Comparison of ENCODE assay signal across 20 cellular contexts in the genomic region with DNA sequence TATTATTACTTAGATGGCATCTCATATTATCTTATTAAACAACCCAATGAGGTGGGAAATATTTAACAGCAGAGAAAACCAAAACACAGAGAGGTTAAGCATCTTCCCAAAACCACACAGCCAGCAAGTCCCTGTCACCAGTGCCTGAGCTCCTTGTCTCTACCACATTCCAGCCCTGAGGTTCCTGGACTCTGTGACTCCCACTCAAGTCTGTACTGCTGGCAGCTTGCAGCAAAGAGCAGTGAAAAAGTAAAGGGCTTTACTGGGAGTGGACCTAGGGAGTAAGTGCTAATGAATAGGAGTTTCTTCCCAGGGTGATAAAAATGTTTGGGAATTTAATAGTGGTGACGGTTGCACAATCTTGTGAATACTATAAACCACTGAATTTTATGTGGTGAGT. TPM values are rescaled to one million over a fixed set of nuclear protein-coding genes. Genes with fewer than 3 reads are reported as not detected.
"Had no signal": no experiment of that assay in that cellular context is flagged by ENCODE, and none has a peak within 500 bp of the region (broad histone marks: within the 10 kb centered on the region; RNA-seq: fewer than 3 reads in every experiment).

No MANE protein-coding gene starts in this region.

- H3K9me3 Mint-ChIP-seq: activated CD4-positive, alpha-beta T cell treated with anti-CD3 and anti-CD28 coated beads, Interleukin-2, amount 10 ng/mL, durations not matched to agents 7 days and 5 days; activated naive CD4-positive, alpha-beta T cell treated with anti-CD3 and anti-CD28 coated beads, Interleukin-2, amount 10 ng/mL, durations not matched to agents 7 days and 5 days; activated T-cell treated with anti-CD3 and anti-CD28 coated beads, Interleukin-2, amount 50 U/mL, for 4 hours; neural progenitor cell; stimulated activated memory B cell treated with anti-CD40 and anti-IgM and Interleukin-4, amounts not matched to agents 10 μg/mL and 1 μg/mL and 100 μg/mL, for 72 hours; T-helper 1 cell treated with Interleukin-12 subunit alpha and Interleukin-12 subunit beta and Interleukin-4 antibody, amounts not matched to agents 30 μg/mL and 1 μg/mL, for 36 hours had no signal

- H3K36me3 Mint-ChIP-seq: activated naive CD4-positive, alpha-beta T cell treated with anti-CD3 and anti-CD28 coated beads, Interleukin-2, amount 10 ng/mL, durations not matched to agents 7 days and 5 days; naive B cell; neural progenitor cell; stimulated activated memory B cell treated with anti-CD40 and anti-IgM and Interleukin-4, amounts not matched to agents 10 μg/mL and 1 μg/mL and 100 μg/mL, for 72 hours had no signal

- H3K4me2 ChIP-seq: neural progenitor cell had no signal

- H3K4me3 ChIP-seq: esophagus muscularis mucosa, neural progenitor cell, spleen, thoracic aorta, upper lobe of right lung had no signal

- H3K4me3 Mint-ChIP-seq: activated CD4-positive, alpha-beta T cell treated with anti-CD3 and anti-CD28 coated beads, Interleukin-2, amount 10 ng/mL, durations not matched to agents 7 days and 5 days; activated CD8-positive, alpha-beta T cell treated with anti-CD3 and anti-CD28 coated beads, Interleukin-2, amount 10 ng/mL, durations not matched to agents 7 days and 5 days; activated naive CD4-positive, alpha-beta T cell treated with anti-CD3 and anti-CD28 coated beads, Interleukin-2, amount 10 ng/mL, durations not matched to agents 7 days and 5 days; activated T-cell treated with anti-CD3 and anti-CD28 coated beads, Interleukin-2, amount 50 U/mL, for 4 hours; naive B cell; neural progenitor cell; stimulated activated memory B cell treated with anti-CD40 and anti-IgM and Interleukin-4, amounts not matched to agents 10 μg/mL and 1 μg/mL and 100 μg/mL, for 72 hours; T-helper 1 cell treated with Interleukin-12 subunit alpha and Interleukin-12 subunit beta and Interleukin-4 antibody, amounts not matched to agents 30 μg/mL and 1 μg/mL, for 36 hours had no signal

- DNase-seq: activated CD4-positive, alpha-beta T cell treated with anti-CD3 and anti-CD28 coated beads, Interleukin-2, amount 10 ng/mL, durations not matched to agents 7 days and 5 days; activated CD8-positive, alpha-beta T cell treated with anti-CD3 and anti-CD28 coated beads, Interleukin-2, amount 10 ng/mL, durations not matched to agents 7 days and 5 days; activated effector memory CD4-positive, alpha-beta T cell treated with Interleukin-2 at 50 U/mL for 16 hours; activated naive CD4-positive, alpha-beta T cell treated with anti-CD3 and anti-CD28 coated beads, Interleukin-2, amount 10 ng/mL, durations not matched to agents 7 days and 5 days; activated T-cell treated with anti-CD3 and anti-CD28 coated beads, Interleukin-2, amount 50 U/mL, for 4 hours; cerebellar nuclear complex; cortex of kidney; foreskin fibroblast; glutamatergic neuron; hypothalamus; left ventricle myocardium superior; naive B cell; stimulated activated CD4-positive, alpha-beta T cell treated with anti-CD3 and anti-CD28 coated beads, Interleukin-4, amount 100 ng/mL, for 4 hours; upper lobe of right lung had no signal

- H3K27ac Mint-ChIP-seq: activated CD4-positive, alpha-beta T cell treated with anti-CD3 and anti-CD28 coated beads, Interleukin-2, amount 10 ng/mL, durations not matched to agents 7 days and 5 days; activated CD8-positive, alpha-beta T cell treated with anti-CD3 and anti-CD28 coated beads, Interleukin-2, amount 10 ng/mL, durations not matched to agents 7 days and 5 days; activated naive CD4-positive, alpha-beta T cell treated with anti-CD3 and anti-CD28 coated beads, Interleukin-2, amount 10 ng/mL, durations not matched to agents 7 days and 5 days; naive B cell; neural progenitor cell; stimulated activated memory B cell treated with anti-CD40 and anti-IgM and Interleukin-4, amounts not matched to agents 10 μg/mL and 1 μg/mL and 100 μg/mL, for 72 hours; T-helper 1 cell treated with Interleukin-12 subunit alpha and Interleukin-12 subunit beta and Interleukin-4 antibody, amounts not matched to agents 30 μg/mL and 1 μg/mL, for 36 hours had no signal

- H2AFZ ChIP-seq: neural progenitor cell had no signal

- H3K27ac ChIP-seq: esophagus muscularis mucosa, neural progenitor cell, spleen, thoracic aorta, upper lobe of right lung had no signal

- ATAC-seq: activated CD8-positive, alpha-beta T cell treated with anti-CD3 and anti-CD28 coated beads, Interleukin-2, amount 10 ng/mL, durations not matched to agents 7 days and 5 days; activated T-cell treated with anti-CD3 and anti-CD28 coated beads, Interleukin-2, amount 50 U/mL, for 4 hours; stimulated activated memory B cell treated with anti-CD40 and anti-IgM and Interleukin-4, amounts not matched to agents 10 μg/mL and 1 μg/mL and 100 μg/mL, for 72 hours; upper lobe of right lung had no signal

- H3K9me3 ChIP-seq: esophagus muscularis mucosa, spleen, thoracic aorta, upper lobe of right lung had no signal

- H3K27me3 ChIP-seq: esophagus muscularis mucosa, neural progenitor cell had no signal

- H3K4me1 Mint-ChIP-seq: naive B cell; stimulated activated memory B cell treated with anti-CD40 and anti-IgM and Interleukin-4, amounts not matched to agents 10 μg/mL and 1 μg/mL and 100 μg/mL, for 72 hours had no signal

- H3K9ac ChIP-seq: neural progenitor cell had no signal

- H3K4me1 ChIP-seq: upper lobe of right lung had no signal

- H3K36me3 ChIP-seq: esophagus muscularis mucosa, neural progenitor cell, spleen, thoracic aorta, upper lobe of right lung had no signal

RNA-seq across cellular contexts. Expression of a gene that starts 22.7 kb away (rescaled TPM):
- total RNA-seq: activated CD8-positive, alpha-beta T cell treated with anti-CD3 and anti-CD28 coated beads, Interleukin-2, amount 10 ng/mL, durations not matched to agents 7 days and 5 days had no signal
